In the genomic region with DNA sequence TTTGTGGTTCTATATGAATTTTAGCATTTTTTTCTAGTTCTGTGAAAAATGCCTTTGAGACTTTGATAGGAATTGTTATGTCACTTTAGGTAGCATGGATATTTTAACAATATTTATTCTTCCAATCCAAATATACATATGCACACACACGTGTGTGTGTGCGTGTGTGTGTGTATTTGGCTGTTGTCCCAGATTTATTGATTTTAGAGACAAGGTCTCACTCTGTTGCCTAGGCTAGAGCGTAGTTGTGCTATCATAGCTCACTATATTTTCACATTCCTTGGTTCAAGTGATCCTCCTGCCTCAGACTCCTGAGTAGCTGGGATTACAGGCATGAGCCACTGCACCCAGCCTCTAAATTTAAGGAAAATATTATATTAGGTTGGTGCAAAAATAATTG, we compare ENCODE assay signal across 34 cellular contexts.
"Had no signal": no experiment of that assay in that cellular context is flagged by ENCODE, and none has a peak within 500 bp of the region (broad histone marks: within the 10 kb centered on the region; RNA-seq: fewer than 3 reads in every experiment).

No MANE protein-coding gene starts in this region.

- DNase-seq: activated CD4-positive, alpha-beta memory T cell treated with anti-CD3 and anti-CD28 coated beads for 36 hours; activated CD4-positive, alpha-beta T cell treated with anti-CD3 and anti-CD28 coated beads for 36 hours; activated CD4-positive, alpha-beta T cell treated with anti-CD3 and anti-CD28 coated beads, Interleukin-2, amount 10 ng/mL, durations not matched to agents 24 days and 14 days; activated CD4-positive, CD25-positive, alpha-beta regulatory T cell; activated CD4-positive, CD25-positive, alpha-beta regulatory T cell treated with anti-CD3 and anti-CD28 coated beads, Interleukin-2, amount 50 U/mL, for 72 hours; activated CD8-positive, alpha-beta memory T cell treated with anti-CD3 and anti-CD28 coated beads, Interleukin-2, amount 10 ng/mL, durations not matched to agents 7 days and 5 days; activated CD8-positive, alpha-beta memory T cell treated with anti-CD3 and anti-CD28 coated beads, Interleukin-2, amount 50 U/mL, for 4 hours; activated CD8-positive, alpha-beta T cell treated with anti-CD3 and anti-CD28 coated beads, Interleukin-2, amount 10 ng/mL, durations not matched to agents 7 days and 5 days; activated effector memory CD4-positive, alpha-beta T cell treated with anti-CD3 and anti-CD28 coated beads, Interleukin-2, amount 50 U/mL, for 16 hours; activated naive CD4-positive, alpha-beta T cell treated with anti-CD3 and anti-CD28 coated beads for 36 hours; activated naive CD8-positive, alpha-beta T cell treated with anti-CD3 and anti-CD28 coated beads, Interleukin-2, amount 10 ng/mL, durations not matched to agents 7 days and 5 days; activated T-cell treated with anti-CD3 and anti-CD28 coated beads, Interleukin-2, amount 50 U/mL, for 1 hour; activated T-cell treated with anti-CD3 and anti-CD28 coated beads, Interleukin-2, amount 50 U/mL, for 48 hours; central memory CD4-positive, alpha-beta T cell; cerebellar nuclear complex; colonic mucosa; effector CD8-positive, alpha-beta T cell; esophagus squamous epithelium; foreskin melanocyte; T-helper 1 cell; T-helper 17 cell; T1000 had no signal

- ATAC-seq: activated CD4-positive, alpha-beta T cell treated with anti-CD3 and anti-CD28 coated beads for 36 hours; activated CD8-positive, alpha-beta memory T cell treated with anti-CD3 and anti-CD28 coated beads, Interleukin-2, amount 10 ng/mL, durations not matched to agents 7 days and 5 days; activated CD8-positive, alpha-beta T cell treated with anti-CD3 and anti-CD28 coated beads, Interleukin-2, amount 10 ng/mL, durations not matched to agents 7 days and 5 days; activated naive CD4-positive, alpha-beta T cell treated with anti-CD3 and anti-CD28 coated beads, Interleukin-2, amount 50 U/mL, for 72 hours; gastroesophageal sphincter; T-helper 17 cell had no signal

- H3K9me3 Mint-ChIP-seq: activated CD4-positive, alpha-beta memory T cell treated with anti-CD3 and anti-CD28 coated beads for 36 hours; activated CD4-positive, alpha-beta T cell treated with anti-CD3 and anti-CD28 coated beads, Interleukin-2, amount 10 ng/mL, durations not matched to agents 24 days and 14 days; activated naive CD4-positive, alpha-beta T cell treated with anti-CD3 and anti-CD28 coated beads for 36 hours; activated naive CD4-positive, alpha-beta T cell treated with anti-CD3 and anti-CD28 coated beads, Interleukin-2, amount 50 U/mL, for 72 hours; activated naive CD8-positive, alpha-beta T cell treated with anti-CD3 and anti-CD28 coated beads, Interleukin-2, amount 10 ng/mL, durations not matched to agents 7 days and 5 days; activated T-helper 1 cell treated with anti-CD3 and anti-CD28 coated beads, Interleukin-12 subunit alpha, Interleukin-12 subunit beta, Interleukin-2, Interleukin-4 antibody, amounts not matched to agents 30 ng/mL and 10 ng/mL and 1 ng/mL, durations not matched to agents 14 hours and 24 hours and 36 hours; activated T-helper 2 cell treated with anti-CD3 and anti-CD28 coated beads, Interferon-gamma antibody, Interleukin-2, Interleukin-4, amounts not matched to agents 10 μg/mL and 5 μg/mL and 100 μg/mL, durations not matched to agents 14 hours and 24 hours and 36 hours; T-helper 2 cell treated with Interferon-gamma antibody and Interleukin-4, amounts not matched to agents 5 μg/mL and 100 μg/mL, for 36 hours had no signal

- H3K4me1 ChIP-seq: ascending aorta, breast epithelium, colonic mucosa, esophagus squamous epithelium, gastroesophageal sphincter had no signal

- H3K4me3 Mint-ChIP-seq: activated CD4-positive, alpha-beta memory T cell treated with anti-CD3 and anti-CD28 coated beads for 36 hours; activated CD4-positive, alpha-beta T cell treated with anti-CD3 and anti-CD28 coated beads for 36 hours; activated CD4-positive, alpha-beta T cell treated with anti-CD3 and anti-CD28 coated beads, Interleukin-2, amount 10 ng/mL, durations not matched to agents 24 days and 14 days; activated CD8-positive, alpha-beta memory T cell treated with anti-CD3 and anti-CD28 coated beads, Interleukin-2, amount 10 ng/mL, durations not matched to agents 7 days and 5 days; activated CD8-positive, alpha-beta T cell treated with anti-CD3 and anti-CD28 coated beads, Interleukin-2, amount 10 ng/mL, durations not matched to agents 7 days and 5 days; activated naive CD4-positive, alpha-beta T cell treated with anti-CD3 and anti-CD28 coated beads for 36 hours; activated naive CD8-positive, alpha-beta T cell treated with anti-CD3 and anti-CD28 coated beads, Interleukin-2, amount 10 ng/mL, durations not matched to agents 7 days and 5 days; activated T-helper 1 cell treated with anti-CD3 and anti-CD28 coated beads, Interleukin-12 subunit alpha, Interleukin-12 subunit beta, Interleukin-2, Interleukin-4 antibody, amounts not matched to agents 30 ng/mL and 10 ng/mL and 1 ng/mL, durations not matched to agents 14 hours and 24 hours and 36 hours; brain; T-helper 17 cell; T-helper 2 cell treated with Interferon-gamma antibody and Interleukin-4, amounts not matched to agents 5 μg/mL and 100 μg/mL, for 36 hours had no signal

- H3K27ac ChIP-seq: ascending aorta, breast epithelium, cardiac muscle cell, colonic mucosa, epithelial cell of prostate, esophagus squamous epithelium, gastroesophageal sphincter had no signal

- FAIRE-seq: endometrium, endothelial cell of umbilical vein had no signal

- H3K4me3 ChIP-seq: ascending aorta, breast epithelium, cardiac muscle cell, colonic mucosa, esophagus squamous epithelium, gastroesophageal sphincter had no signal

- H3K27ac Mint-ChIP-seq: activated CD4-positive, alpha-beta memory T cell treated with anti-CD3 and anti-CD28 coated beads for 36 hours; activated CD4-positive, alpha-beta T cell treated with anti-CD3 and anti-CD28 coated beads for 36 hours; activated CD4-positive, alpha-beta T cell treated with anti-CD3 and anti-CD28 coated beads, Interleukin-2, amount 10 ng/mL, durations not matched to agents 24 days and 14 days; activated CD8-positive, alpha-beta memory T cell treated with anti-CD3 and anti-CD28 coated beads, Interleukin-2, amount 10 ng/mL, durations not matched to agents 7 days and 5 days; activated CD8-positive, alpha-beta T cell treated with anti-CD3 and anti-CD28 coated beads, Interleukin-2, amount 10 ng/mL, durations not matched to agents 7 days and 5 days; activated naive CD4-positive, alpha-beta T cell treated with anti-CD3 and anti-CD28 coated beads for 36 hours; activated naive CD4-positive, alpha-beta T cell treated with anti-CD3 and anti-CD28 coated beads, Interleukin-2, amount 50 U/mL, for 72 hours; activated naive CD8-positive, alpha-beta T cell treated with anti-CD3 and anti-CD28 coated beads, Interleukin-2, amount 10 ng/mL, durations not matched to agents 7 days and 5 days; activated T-helper 1 cell treated with anti-CD3 and anti-CD28 coated beads, Interleukin-12 subunit alpha, Interleukin-12 subunit beta, Interleukin-2, Interleukin-4 antibody, amounts not matched to agents 30 ng/mL and 10 ng/mL and 1 ng/mL, durations not matched to agents 14 hours and 24 hours and 36 hours; activated T-helper 2 cell treated with anti-CD3 and anti-CD28 coated beads, Interferon-gamma antibody, Interleukin-2, Interleukin-4, amounts not matched to agents 10 μg/mL and 5 μg/mL and 100 μg/mL, durations not matched to agents 14 hours and 24 hours and 36 hours; brain; T-helper 17 cell; T-helper 2 cell treated with Interferon-gamma antibody and Interleukin-4, amounts not matched to agents 5 μg/mL and 100 μg/mL, for 36 hours had no signal

- H3K27me3 ChIP-seq: ascending aorta, breast epithelium, cardiac muscle cell, colonic mucosa, esophagus squamous epithelium, gastroesophageal sphincter had no signal

- H3K36me3 ChIP-seq: ascending aorta, breast epithelium, cardiac muscle cell, colonic mucosa, esophagus squamous epithelium, gastroesophageal sphincter had no signal

- H3K27me3 Mint-ChIP-seq: activated CD4-positive, alpha-beta memory T cell treated with anti-CD3 and anti-CD28 coated beads for 36 hours; activated CD4-positive, alpha-beta T cell treated with anti-CD3 and anti-CD28 coated beads for 36 hours; activated CD4-positive, alpha-beta T cell treated with anti-CD3 and anti-CD28 coated beads, Interleukin-2, amount 10 ng/mL, durations not matched to agents 24 days and 14 days; activated CD8-positive, alpha-beta memory T cell treated with anti-CD3 and anti-CD28 coated beads, Interleukin-2, amount 10 ng/mL, durations not matched to agents 7 days and 5 days; activated naive CD8-positive, alpha-beta T cell treated with anti-CD3 and anti-CD28 coated beads, Interleukin-2, amount 10 ng/mL, durations not matched to agents 7 days and 5 days; brain; T-helper 17 cell had no signal

- H3K4me1 Mint-ChIP-seq: activated CD4-positive, alpha-beta T cell treated with anti-CD3 and anti-CD28 coated beads for 36 hours; activated CD4-positive, alpha-beta T cell treated with anti-CD3 and anti-CD28 coated beads, Interleukin-2, amount 10 ng/mL, durations not matched to agents 24 days and 14 days; activated CD8-positive, alpha-beta memory T cell treated with anti-CD3 and anti-CD28 coated beads, Interleukin-2, amount 10 ng/mL, durations not matched to agents 7 days and 5 days; activated naive CD8-positive, alpha-beta T cell treated with anti-CD3 and anti-CD28 coated beads, Interleukin-2, amount 10 ng/mL, durations not matched to agents 7 days and 5 days had no signal

- H3K36me3 Mint-ChIP-seq: activated CD4-positive, alpha-beta memory T cell treated with anti-CD3 and anti-CD28 coated beads for 36 hours; activated CD8-positive, alpha-beta memory T cell treated with anti-CD3 and anti-CD28 coated beads, Interleukin-2, amount 10 ng/mL, durations not matched to agents 7 days and 5 days; activated naive CD4-positive, alpha-beta T cell treated with anti-CD3 and anti-CD28 coated beads, Interleukin-2, amount 50 U/mL, for 72 hours; activated naive CD8-positive, alpha-beta T cell treated with anti-CD3 and anti-CD28 coated beads, Interleukin-2, amount 10 ng/mL, durations not matched to agents 7 days and 5 days; brain had no signal

- H3K9me3 ChIP-seq: ascending aorta, breast epithelium, colonic mucosa, esophagus squamous epithelium, gastroesophageal sphincter had no signal
